ENCODE assay signal across 1 cellular context in genomic region chr17:64402469-64402868, GRCh38.
A peak's percentile ranks its signal among the peaks of the same experiment; 100 is the strongest.
TF ChIP-seq lines count a peak whose summit lies in the region.

No MANE protein-coding gene starts in this region.

TF ChIP-seq in HepG2, 621 proteins besides CTCF, POLR2A, EP300 and RAD21 (continued from another document):
- TF ChIP-seq, protein P1, sequence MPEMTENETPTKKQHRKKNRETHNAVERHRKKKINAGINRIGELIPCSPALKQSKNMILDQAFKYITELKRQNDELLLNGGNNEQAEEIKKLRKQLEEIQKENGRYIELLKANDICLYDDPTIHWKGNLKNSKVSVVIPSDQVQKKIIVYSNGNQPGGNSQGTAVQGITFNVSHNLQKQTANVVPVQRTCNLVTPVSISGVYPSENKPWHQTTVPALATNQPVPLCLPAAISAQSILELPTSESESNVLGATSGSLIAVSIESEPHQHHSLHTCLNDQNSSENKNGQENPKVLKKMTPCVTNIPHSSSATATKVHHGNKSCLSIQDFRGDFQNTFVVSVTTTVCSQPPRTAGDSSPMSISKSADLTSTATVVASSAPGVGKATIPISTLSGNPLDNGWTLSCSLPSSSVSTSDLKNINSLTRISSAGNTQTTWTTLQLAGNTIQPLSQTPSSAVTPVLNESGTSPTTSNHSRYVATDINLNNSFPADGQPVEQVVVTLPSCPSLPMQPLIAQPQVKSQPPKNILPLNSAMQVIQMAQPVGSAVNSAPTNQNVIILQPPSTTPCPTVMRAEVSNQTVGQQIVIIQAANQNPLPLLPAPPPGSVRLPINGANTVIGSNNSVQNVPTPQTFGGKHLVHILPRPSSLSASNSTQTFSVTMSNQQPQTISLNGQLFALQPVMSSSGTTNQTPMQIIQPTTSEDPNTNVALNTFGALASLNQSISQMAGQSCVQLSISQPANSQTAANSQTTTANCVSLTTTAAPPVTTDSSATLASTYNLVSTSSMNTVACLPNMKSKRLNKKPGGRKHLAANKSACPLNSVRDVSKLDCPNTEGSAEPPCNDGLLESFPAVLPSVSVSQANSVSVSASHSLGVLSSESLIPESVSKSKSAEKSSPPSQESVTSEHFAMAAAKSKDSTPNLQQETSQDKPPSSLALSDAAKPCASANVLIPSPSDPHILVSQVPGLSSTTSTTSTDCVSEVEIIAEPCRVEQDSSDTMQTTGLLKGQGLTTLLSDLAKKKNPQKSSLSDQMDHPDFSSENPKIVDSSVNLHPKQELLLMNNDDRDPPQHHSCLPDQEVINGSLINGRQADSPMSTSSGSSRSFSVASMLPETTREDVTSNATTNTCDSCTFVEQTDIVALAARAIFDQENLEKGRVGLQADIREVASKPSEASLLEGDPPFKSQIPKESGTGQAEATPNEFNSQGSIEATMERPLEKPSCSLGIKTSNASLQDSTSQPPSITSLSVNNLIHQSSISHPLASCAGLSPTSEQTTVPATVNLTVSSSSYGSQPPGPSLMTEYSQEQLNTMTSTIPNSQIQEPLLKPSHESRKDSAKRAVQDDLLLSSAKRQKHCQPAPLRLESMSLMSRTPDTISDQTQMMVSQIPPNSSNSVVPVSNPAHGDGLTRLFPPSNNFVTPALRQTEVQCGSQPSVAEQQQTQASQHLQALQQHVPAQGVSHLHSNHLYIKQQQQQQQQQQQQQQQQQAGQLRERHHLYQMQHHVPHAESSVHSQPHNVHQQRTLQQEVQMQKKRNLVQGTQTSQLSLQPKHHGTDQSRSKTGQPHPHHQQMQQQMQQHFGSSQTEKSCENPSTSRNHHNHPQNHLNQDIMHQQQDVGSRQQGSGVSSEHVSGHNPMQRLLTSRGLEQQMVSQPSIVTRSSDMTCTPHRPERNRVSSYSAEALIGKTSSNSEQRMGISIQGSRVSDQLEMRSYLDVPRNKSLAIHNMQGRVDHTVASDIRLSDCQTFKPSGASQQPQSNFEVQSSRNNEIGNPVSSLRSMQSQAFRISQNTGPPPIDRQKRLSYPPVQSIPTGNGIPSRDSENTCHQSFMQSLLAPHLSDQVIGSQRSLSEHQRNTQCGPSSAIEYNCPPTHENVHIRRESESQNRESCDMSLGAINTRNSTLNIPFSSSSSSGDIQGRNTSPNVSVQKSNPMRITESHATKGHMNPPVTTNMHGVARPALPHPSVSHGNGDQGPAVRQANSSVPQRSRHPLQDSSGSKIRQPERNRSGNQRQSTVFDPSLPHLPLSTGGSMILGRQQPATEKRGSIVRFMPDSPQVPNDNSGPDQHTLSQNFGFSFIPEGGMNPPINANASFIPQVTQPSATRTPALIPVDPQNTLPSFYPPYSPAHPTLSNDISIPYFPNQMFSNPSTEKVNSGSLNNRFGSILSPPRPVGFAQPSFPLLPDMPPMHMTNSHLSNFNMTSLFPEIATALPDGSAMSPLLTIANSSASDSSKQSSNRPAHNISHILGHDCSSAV (CRISPR knock-in tag; IDR thresholded peaks at IDR 0.05; ENCODE audit: borderline replicate concordance): no peak
- TF ChIP-seq ZNF501 (CRISPR knock-in tag; IDR thresholded peaks at IDR 0.05) (no peak), ZMAT3 (CRISPR knock-in tag; conservative IDR thresholded peaks at IDR 0.05) (no peak), CREBL2 (CRISPR knock-in tag; IDR thresholded peaks at IDR 0.05; ENCODE audit: borderline replicate concordance) (no peak), MXD4 (CRISPR knock-in tag; IDR thresholded peaks at IDR 0.05) (no peak), KAT2B (IDR thresholded peaks at IDR 0.05; ENCODE audit: borderline replicate concordance, low read depth, low read length) (no peak), PHF20 (CRISPR knock-in tag; IDR thresholded peaks at IDR 0.05) (no peak), MED8 (CRISPR knock-in tag; IDR thresholded peaks at IDR 0.05; ENCODE audit: insufficient replicate concordance) (no peak), ZNF790 (CRISPR knock-in tag; IDR thresholded peaks at IDR 0.05; ENCODE audit: borderline replicate concordance) (no peak), HNRNPL (IDR thresholded peaks at IDR 0.05; ENCODE audit: low read depth, low read length) (no peak), ETV5 (CRISPR knock-in tag; IDR thresholded peaks at IDR 0.05; ENCODE audit: borderline replicate concordance) (no peak), NR2F6 (IDR thresholded peaks at IDR 0.05) (no peak), NR2F6 (CRISPR knock-in tag; IDR thresholded peaks at IDR 0.05) (no peak), IRF2 (CRISPR knock-in tag; IDR thresholded peaks at IDR 0.05) (peak; percentile 34; the same call in 1 of the 2 replicates), ARNT2 (CRISPR knock-in tag; IDR thresholded peaks at IDR 0.05; ENCODE audit: low read depth) (no peak), MYC (CRISPR knock-in tag; IDR thresholded peaks at IDR 0.05; ENCODE audit: borderline replicate concordance) (no peak), KAT7 (CRISPR knock-in tag; IDR thresholded peaks at IDR 0.05; ENCODE audit: borderline replicate concordance) (no peak)
- TF ChIP-seq, protein P2, sequence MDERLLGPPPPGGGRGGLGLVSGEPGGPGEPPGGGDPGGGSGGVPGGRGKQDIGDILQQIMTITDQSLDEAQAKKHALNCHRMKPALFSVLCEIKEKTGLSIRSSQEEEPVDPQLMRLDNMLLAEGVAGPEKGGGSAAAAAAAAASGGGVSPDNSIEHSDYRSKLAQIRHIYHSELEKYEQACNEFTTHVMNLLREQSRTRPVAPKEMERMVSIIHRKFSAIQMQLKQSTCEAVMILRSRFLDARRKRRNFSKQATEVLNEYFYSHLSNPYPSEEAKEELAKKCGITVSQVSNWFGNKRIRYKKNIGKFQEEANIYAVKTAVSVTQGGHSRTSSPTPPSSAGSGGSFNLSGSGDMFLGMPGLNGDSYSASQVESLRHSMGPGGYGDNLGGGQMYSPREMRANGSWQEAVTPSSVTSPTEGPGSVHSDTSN (CRISPR knock-in tag; IDR thresholded peaks at IDR 0.05): no peak
TF ChIP-seq in HepG2: peak in this region for 11.
